8 cellular contexts compared by ENCODE assay signal in the genomic region with DNA sequence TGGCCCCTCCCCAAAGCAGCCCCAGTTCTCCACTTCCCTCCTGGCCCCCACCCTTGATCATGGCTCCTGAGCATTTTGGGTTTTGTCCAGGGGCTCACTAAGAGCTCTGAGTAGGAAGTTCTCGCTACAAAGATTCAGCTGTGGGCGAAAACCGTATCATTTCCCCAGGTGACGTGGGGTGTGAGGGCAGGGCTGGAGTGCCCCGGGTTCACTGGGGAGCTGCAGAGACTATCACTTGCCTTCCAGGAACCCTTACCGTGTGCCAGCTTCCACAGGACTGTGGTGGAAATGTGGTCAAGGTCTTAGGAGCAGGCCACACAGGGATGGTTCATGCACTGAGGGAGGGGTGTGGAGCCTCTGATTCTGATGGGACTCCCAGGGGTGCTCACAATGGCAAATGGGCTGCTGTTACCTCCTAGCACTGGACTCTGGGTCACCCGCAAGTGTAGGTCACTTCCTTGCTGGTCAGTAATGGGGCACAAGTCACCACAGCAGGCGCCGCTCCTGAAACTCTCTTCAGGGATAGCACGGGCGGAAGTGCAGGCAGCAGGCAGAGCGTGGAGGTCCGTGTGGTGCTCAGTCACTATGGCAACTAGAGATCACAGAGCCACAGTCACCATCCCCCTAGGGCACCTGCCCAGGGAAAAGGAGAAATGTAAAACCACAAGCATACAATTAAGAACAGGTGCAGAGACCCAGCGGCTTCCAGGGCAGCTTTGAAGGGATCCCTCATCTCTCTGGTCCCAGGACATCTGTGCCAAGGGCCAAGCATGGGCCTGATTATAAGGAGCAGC. TPM values are rescaled to one million over a fixed set of nuclear protein-coding genes. Genes with fewer than 3 reads are reported as not detected.
DNase-seq lines count a peak whose midpoint lies in the region; ATAC-seq and TF ChIP-seq lines count a peak whose summit lies in the region.

No MANE protein-coding gene starts in this region.

- H3K9me3 ChIP-seq in effector memory CD4-positive, alpha-beta T cell (ENCODE audit: control insufficient read depth, low read length) = no peaks in the 10 kb centered on the region
- H3K9me3 ChIP-seq in vagina = no peaks in the 10 kb centered on the region

- intact Hi-C loops in vagina (cut with DNase I) = no loop called here

- H3K27me3 ChIP-seq in effector memory CD4-positive, alpha-beta T cell (replicated peaks; ENCODE audit: control insufficient read depth, insufficient read depth, low read length, poor library complexity, severe bottlenecking) = no peaks in the 10 kb centered on the region
- no peaks in the 10 kb centered on the region for H3K27me3 ChIP-seq in vagina

- DNase-seq in activated effector memory CD4-positive, alpha-beta T cell treated with anti-CD3 and anti-CD28 coated beads, Interleukin-2, amount 50 U/mL, for 16 hours = peak; percentile 77
- no peak for DNase-seq in activated effector memory CD4-positive, alpha-beta T cell treated with Interleukin-2 at 50 U/mL for 16 hours
- peak; percentile 94 for DNase-seq in NCI-H748 treated with DMSO at 0.1 percent for 48 hours (lab: John Stamatoyannopoulos, UW)
- DNase-seq in effector memory CD4-positive, alpha-beta T cell = peak in 1 of 3 donors; percentile 36
- DNase-seq in SW 1271 (lab: John Stamatoyannopoulos, UW) = no peak
- no peak for DNase-seq in vagina (ENCODE audit: extremely low spot score in 2 of 2)

- TF ChIP-seq CTCF in vagina (IDR thresholded peaks at IDR 0.05) = no peak

- peak overlapping the region; percentile 53 for H3K27ac ChIP-seq in effector memory CD4-positive, alpha-beta T cell (ENCODE audit: insufficient read depth, low read length, poor library complexity, severe bottlenecking)
- no peak overlapping the region for H3K27ac ChIP-seq in vagina

- no peak overlapping the region for H3K4me3 ChIP-seq in effector memory CD4-positive, alpha-beta T cell (ENCODE audit: insufficient read depth, low read depth, low read length, poor library complexity, severe bottlenecking)
- no peak overlapping the region for H3K4me3 ChIP-seq in vagina

- ATAC-seq in HG03139 (IDR thresholded peaks at IDR 0.05; ENCODE audit: unreplicated experiment) (peak; percentile 46), GM21367 (IDR thresholded peaks at IDR 0.05; ENCODE audit: unreplicated experiment) (no peak)

- no peaks in the 10 kb centered on the region for H3K36me3 ChIP-seq in effector memory CD4-positive, alpha-beta T cell (ENCODE audit: control insufficient read depth, insufficient read depth, low read length)
- no peaks in the 10 kb centered on the region for H3K36me3 ChIP-seq in vagina

- no peak for TF ChIP-seq POLR2A in vagina (IDR thresholded peaks at IDR 0.05)

- peaks cover 29% of the 10 kb centered on the region for H3K4me1 ChIP-seq in effector memory CD4-positive, alpha-beta T cell (ENCODE audit: control insufficient read depth, insufficient read depth, low read length, poor library complexity, severe bottlenecking)
- H3K4me1 ChIP-seq in vagina = no peaks in the 10 kb centered on the region

RNA-seq across cellular contexts. Expression of a gene that starts 35.4 kb away (rescaled TPM):
- total RNA-seq in vagina = not detected

RNA-seq across cellular contexts. Expression of a gene that starts 53.1 kb away (rescaled TPM):
- 11.8 TPM for total RNA-seq in vagina

RNA-seq across cellular contexts. Expression of a gene that starts 56.9 kb away (rescaled TPM):
- total RNA-seq in vagina = 6.4 TPM

Comparison
In these comparisons a context has a peak if more than half of its experiments do, and no peak if none do; other contexts are left out.
1. DNase-seq: peak in activated effector memory CD4-positive, alpha-beta T cell treated with anti-CD3 and anti-CD28 coated beads, Interleukin-2, amount 50 U/mL, for 16 hours (single experiment) and NCI-H748 treated with DMSO at 0.1 percent for 48 hours (single experiment); none in activated effector memory CD4-positive, alpha-beta T cell treated with Interleukin-2 at 50 U/mL for 16 hours (single experiment), SW 1271 (0 of 2) and vagina (0 of 2).